In genomic region chr14:75411194-75411552, GRCh38 we compare ENCODE assay signal across 2 cellular contexts.
TF ChIP-seq lines count a peak whose summit lies in the region.

No MANE protein-coding gene starts in this region.

TF ChIP-seq in GM12891, 5 proteins besides CTCF, POLR2A, EP300 and RAD21 (continued from another document):
- TF ChIP-seq POU2F2 (IDR thresholded peaks at IDR 0.05; ENCODE audit: low read depth, low read length), result no peak

TF ChIP-seq in H1, 55 proteins besides CTCF, POLR2A, EP300 and RAD21:
- TF ChIP-seq SRF (IDR thresholded peaks at IDR 0.05; ENCODE audit: low read depth, low read length), result no peak
- no peak for TF ChIP-seq POU5F1 (IDR thresholded peaks at IDR 0.05; ENCODE audit: low read depth, low read length)
- no peak for TF ChIP-seq JUND (IDR thresholded peaks at IDR 0.05; ENCODE audit: low read length)
- no peak for TF ChIP-seq JUN (IDR thresholded peaks at IDR 0.05; ENCODE audit: low read depth, low read length)
- no peak for TF ChIP-seq CHD2 (IDR thresholded peaks at IDR 0.05; ENCODE audit: low read length)
- TF ChIP-seq RNF2 (IDR thresholded peaks at IDR 0.05; ENCODE audit: borderline replicate concordance, low read depth, low read length, missing control alignments, poor library complexity, severe bottlenecking), result no peak
- TF ChIP-seq ATF3 (IDR thresholded peaks at IDR 0.05; ENCODE audit: insufficient read depth, low read depth, low read length), result no peak
- no peak for TF ChIP-seq SIX5 (IDR thresholded peaks at IDR 0.05; ENCODE audit: low read depth, low read length)
- TF ChIP-seq MAFK (IDR thresholded peaks at IDR 0.05; ENCODE audit: low read depth, low read length), result no peak
- no peak for TF ChIP-seq NRF1 (IDR thresholded peaks at IDR 0.05; ENCODE audit: low read depth, low read length)
- no peak for TF ChIP-seq TBP (IDR thresholded peaks at IDR 0.05; ENCODE audit: low read depth, low read length)
- no peak for TF ChIP-seq SP2 (IDR thresholded peaks at IDR 0.05; ENCODE audit: low read length)
